Comparison of ENCODE assay signal across 8 cellular contexts in genomic region chr17:7931709-7932482, GRCh38. TPM values are rescaled to one million over a fixed set of nuclear protein-coding genes. Genes with fewer than 3 reads are reported as not detected.
DNase-seq lines count a peak whose midpoint lies in the region; ATAC-seq and TF ChIP-seq lines count a peak whose summit lies in the region.

Gene CNTROB (plus strand): TSS chr17:7932206. CDS start chr17:7933080, 874 bp downstream.
Gene TRAPPC1 (minus strand): TSS chr17:7931946. CDS start chr17:7931829, 117 bp downstream.

- H3K27ac ChIP-seq in SU-DHL-6 (ENCODE audit: low read depth, low read length) (peak within 1 kb of the TSS; percentile 61), ovary (peak within 1 kb of the TSS; percentile 32 to 36), thyroid gland (peak within 1 kb of the TSS in 2 of 3 donors; percentile 38 to 64)

- H3K4me1 Mint-ChIP-seq in activated naive CD8-positive, alpha-beta T cell treated with anti-CD3 and anti-CD28 coated beads, Interleukin-2, amount 10 ng/mL, durations not matched to agents 7 days and 5 days = peaks cover 34% of the 10 kb centered on the region
- peaks cover 27% of the 10 kb centered on the region for H3K4me1 Mint-ChIP-seq in glutamatergic neuron (ENCODE audit: low read depth, unreplicated experiment)

- H3K36me3 ChIP-seq in SU-DHL-6 (ENCODE audit: low read length) = no peaks in the 10 kb centered on the region
- no peaks in the 10 kb centered on the region for H3K36me3 ChIP-seq in ovary
- H3K36me3 ChIP-seq in thyroid gland = peaks cover 6 to 9% of the 10 kb centered on the region in 2 donors

- WGBS in ovary, 3 donors = 0 to 1% (median 0%) methylated on average over 55 of the region's 55 CpGs
- 1 to 2% methylated on average over 20 to 25 of the region's 55 CpGs for WGBS in thyroid gland, 2 donors

- peak within 1 kb of the TSS; percentile 89 for H3K9ac ChIP-seq in SU-DHL-6 (ENCODE audit: low read length)

- H3K4me1 ChIP-seq in ovary (ENCODE audit: insufficient read depth) (peaks cover 4% of the 10 kb centered on the region), thyroid gland (peaks cover 20 to 23% of the 10 kb centered on the region in 2 donors)

- peaks cover 20% of the 10 kb centered on the region for H3K36me3 Mint-ChIP-seq in activated naive CD8-positive, alpha-beta T cell treated with anti-CD3 and anti-CD28 coated beads, Interleukin-2, amount 10 ng/mL, durations not matched to agents 7 days and 5 days
- peaks cover 9% of the 10 kb centered on the region for H3K36me3 Mint-ChIP-seq in glutamatergic neuron (ENCODE audit: unreplicated experiment)

- TF ChIP-seq POLR2A in GM10847 (IDR thresholded peaks at IDR 0.05; ENCODE audit: extremely low read depth, insufficient read length) (peak; percentile 60), ovary (IDR thresholded peaks at IDR 0.05) (peak; percentile 85), thyroid gland (IDR thresholded peaks at IDR 0.05) (peak; percentile 21 to 77)

- TF ChIP-seq EP300 in ovary (IDR thresholded peaks at IDR 0.05) = peak; percentile 36

- no peaks in the 10 kb centered on the region for H3F3A ChIP-seq in SU-DHL-6 (ENCODE audit: insufficient read depth)

- H2AFZ ChIP-seq in SU-DHL-6 (ENCODE audit: low read depth, low read length, severe bottlenecking) = peak within 1 kb of the TSS; percentile 84

- intact Hi-C loops in ovary (cut with DNase I) = loop anchor here in 2 of 4 donors (2.0 to 5.0 kb wide), 2 partner anchors 15 to 365 kb away; partner anchors contain the start of genes RNF227 (in 1 of the 2) and SLC25A35 (in 1 of the 2)
- intact Hi-C loops in thyroid gland (cut with DNase I) = no loop called here

- peak; percentile 90 for ATAC-seq in HG02678 (IDR thresholded peaks at IDR 0.05; ENCODE audit: unreplicated experiment)
- peak; percentile 99 for ATAC-seq in activated naive CD8-positive, alpha-beta T cell treated with anti-CD3 and anti-CD28 coated beads, Interleukin-2, amount 10 ng/mL, durations not matched to agents 7 days and 5 days (ENCODE audit: low read depth)

- H3K4me3 ChIP-seq in SU-DHL-6 (ENCODE audit: insufficient read depth, low read length, poor library complexity, severe bottlenecking) (peak within 1 kb of the TSS; percentile 89), ovary (peak within 1 kb of the TSS; percentile 84), thyroid gland (replicated peaks in 1 of 3) (peak within 1 kb of the TSS; percentile 61 to 82 (median 70))

- H3K27ac Mint-ChIP-seq in activated naive CD8-positive, alpha-beta T cell treated with anti-CD3 and anti-CD28 coated beads, Interleukin-2, amount 10 ng/mL, durations not matched to agents 7 days and 5 days = peak within 1 kb of the TSS; percentile 98
- H3K27ac Mint-ChIP-seq in glutamatergic neuron (ENCODE audit: unreplicated experiment) = peak within 1 kb of the TSS; percentile 88

- no peaks in the 10 kb centered on the region for H3K27me3 Mint-ChIP-seq in activated naive CD8-positive, alpha-beta T cell treated with anti-CD3 and anti-CD28 coated beads, Interleukin-2, amount 10 ng/mL, durations not matched to agents 7 days and 5 days
- H3K27me3 Mint-ChIP-seq in glutamatergic neuron (ENCODE audit: unreplicated experiment) = peaks cover 20% of the 10 kb centered on the region

- H3K79me2 ChIP-seq in SU-DHL-6 (ENCODE audit: insufficient read depth, low read length) = peaks cover 33% of the 10 kb centered on the region

- H3K4me2 ChIP-seq in SU-DHL-6 (ENCODE audit: low read depth, low read length, poor library complexity, severe bottlenecking) = peak within 1 kb of the TSS; percentile 87

- no peaks in the 10 kb centered on the region for H3K9me3 Mint-ChIP-seq in activated naive CD8-positive, alpha-beta T cell treated with anti-CD3 and anti-CD28 coated beads, Interleukin-2, amount 10 ng/mL, durations not matched to agents 7 days and 5 days
- H3K9me3 Mint-ChIP-seq in glutamatergic neuron (ENCODE audit: unreplicated experiment) = peaks cover 8% of the 10 kb centered on the region

- POLR2A ChIA-PET in activated naive CD8-positive, alpha-beta T cell treated with anti-CD3 and anti-CD28 coated beads, Interleukin-2, amount 10 ng/mL, durations not matched to agents 7 days and 5 days (lab: Charles Lee) = interaction anchor here (0.6 to 4.5 kb wide), 19 partner anchors 8 to 304 kb away, joined by 3 to 51 read pairs (median 4); partner anchors contain the start of genes NAA38, RNF227, SAT2 and TP53

- DNase-seq in NCI-H128 (lab: John Stamatoyannopoulos, UW; ENCODE audit: unreplicated experiment) (peak; percentile 91), glutamatergic neuron (peak; percentile 99), ovary (peak; percentile 99 to 100 (median 100)), thyroid gland (peak; percentile 100)
- peak; percentile 100 for DNase-seq in activated naive CD8-positive, alpha-beta T cell treated with anti-CD3 and anti-CD28 coated beads, Interleukin-2, amount 10 ng/mL, durations not matched to agents 7 days and 5 days

- H3K4me3 Mint-ChIP-seq in activated naive CD8-positive, alpha-beta T cell treated with anti-CD3 and anti-CD28 coated beads, Interleukin-2, amount 10 ng/mL, durations not matched to agents 7 days and 5 days = peak within 1 kb of the TSS; percentile 99
- peak within 1 kb of the TSS; percentile 99 for H3K4me3 Mint-ChIP-seq in glutamatergic neuron (ENCODE audit: unreplicated experiment)

- H3K27me3 ChIP-seq in SU-DHL-6 (ENCODE audit: low read length) (no peaks in the 10 kb centered on the region), ovary (no peaks in the 10 kb centered on the region), thyroid gland (no peaks in the 10 kb centered on the region)

- H3K9me2 ChIP-seq in SU-DHL-6 (replicated peaks; ENCODE audit: insufficient read depth, low read length) = no peaks in the 10 kb centered on the region

- TF ChIP-seq CTCF in SU-DHL-6 (IDR thresholded peaks at IDR 0.05; ENCODE audit: insufficient read depth, low read length, poor library complexity, severe bottlenecking) (no peak), glutamatergic neuron (IDR thresholded peaks at IDR 0.05; ENCODE audit: partially characterized antibody, unreplicated experiment) (no peak), ovary (IDR thresholded peaks at IDR 0.05) (peak in 1 of 3 donors; percentile 10), thyroid gland (IDR thresholded peaks at IDR 0.05) (no peak)

- H3K9me3 ChIP-seq in SU-DHL-6 (ENCODE audit: insufficient read depth, low read length) (no peaks in the 10 kb centered on the region), ovary (no peaks in the 10 kb centered on the region), thyroid gland (no peaks in the 10 kb centered on the region)

- H4K20me1 ChIP-seq in SU-DHL-6 (ENCODE audit: low read depth, low read length) = 0 out of 2 replicates have a peak, but pooled peaks cover 3% of the 10 kb centered on the region

RNA-seq across cellular contexts. Expression of gene CNTROB, which starts in this region (rescaled TPM):
- total RNA-seq in activated naive CD8-positive, alpha-beta T cell treated with anti-CD3 and anti-CD28 coated beads, Interleukin-2, amount 10 ng/mL, durations not matched to agents 7 days and 5 days = 10 to 100 TPM; 57.3 to 62.7 TPM
- total RNA-seq in glutamatergic neuron (ENCODE audit: unreplicated experiment) (55.7 TPM), ovary (10 to 100 TPM; 15.0 to 27.3 (median 25.9) TPM), thyroid gland (10 to 100 TPM; 21.0 to 35.9 (median 28.0) TPM)
- polyA plus RNA-seq in ovary = 10 to 100 TPM; 24.3 to 25.3 TPM

RNA-seq across cellular contexts. Expression of gene TRAPPC1, which starts in this region (rescaled TPM):
- total RNA-seq in activated naive CD8-positive, alpha-beta T cell treated with anti-CD3 and anti-CD28 coated beads, Interleukin-2, amount 10 ng/mL, durations not matched to agents 7 days and 5 days = 100 to 1,000 TPM; 222 to 237 TPM
- total RNA-seq in glutamatergic neuron (ENCODE audit: unreplicated experiment) (214 TPM), ovary (10 to 100 TPM; 27.5 to 94.3 (median 74.0) TPM), thyroid gland (10 to 100 TPM; 40.2 to 59.0 (median 53.4) TPM)
- 100 to 1,000 TPM in 1 of 2 donors, 10 to 100 TPM in 1; 77.5 to 238 TPM for polyA plus RNA-seq in ovary

Comparison
In these comparisons a context has a peak if more than half of its experiments do, and no peak if none do; other contexts are left out.
1. Peak in every context shown above with its lines: DNase-seq, ATAC-seq, H3K4me3 ChIP-seq and H3K27ac ChIP-seq.